Comparison of ENCODE assay signal across 8 cellular contexts in genomic region chr10:115093776-115094361, GRCh38. TPM values are rescaled to one million over a fixed set of nuclear protein-coding genes. Genes with fewer than 3 reads are reported as not detected.
DNase-seq lines count a peak whose midpoint lies in the region; ATAC-seq and TF ChIP-seq lines count a peak whose summit lies in the region.

No MANE protein-coding gene starts in this region.

- peaks cover 34% of the 10 kb centered on the region for H3K27me3 Mint-ChIP-seq in mesothelial cell of epicardium (ENCODE audit: low read depth)

- H3K27ac Mint-ChIP-seq in mesothelial cell of epicardium, result no peak overlapping the region

- H3K4me3 Mint-ChIP-seq in mesothelial cell of epicardium, result peak overlapping the region; percentile 77

- peaks cover 27% of the 10 kb centered on the region for H3K4me1 Mint-ChIP-seq in mesothelial cell of epicardium

- TF ChIP-seq CTCF in dorsolateral prefrontal cortex (IDR thresholded peaks at IDR 0.05 in 54 of 56, conservative IDR thresholded peaks at IDR 0.05 in 2 of 56; ENCODE audit: low read depth in 1 of 56, partially characterized antibody in 56 of 56) (peak in 1 of 56 donors; percentile 10), mesothelial cell of epicardium (IDR thresholded peaks at IDR 0.05; ENCODE audit: unreplicated experiment) (no peak)

- intact Hi-C loops in Right ventricle myocardium inferior (cut with DNase I), result no loop called here
- intact Hi-C loops in cardiac septum (cut with DNase I), result loop anchor here (5.0 to 10.0 kb wide), 3 partner anchors 119 to 219 kb away; no protein-coding TSS in a partner anchor
- intact Hi-C loops in dorsolateral prefrontal cortex (cut with DNase I), result loop anchor here in 1 of 2 donors (2.0 kb wide), 1 partner anchor 67 kb away; no protein-coding TSS in a partner anchor

- no peaks in the 10 kb centered on the region for H3K36me3 Mint-ChIP-seq in mesothelial cell of epicardium

- peaks cover 0 to 46% (median 7%) of the 10 kb centered on the region in 45 donors for H3K27me3 ChIP-seq in dorsolateral prefrontal cortex

- H3K9me3 Mint-ChIP-seq in mesothelial cell of epicardium, result no peaks in the 10 kb centered on the region

- peak overlapping the region in 55 of 59 donors; percentile 9 to 94 (median 82) for H3K27ac ChIP-seq in dorsolateral prefrontal cortex

- no peak for DNase-seq in Right ventricle myocardium inferior (ENCODE audit: missing footprints)
- no peak for DNase-seq in cardiac septum (ENCODE audit: low spot score)
- peak; percentile 18 for DNase-seq in NCI-H526 treated with DMSO at 0.1 percent for 48 hours (lab: John Stamatoyannopoulos, UW)
- peak in 2 of 10 donors; percentile 8 to 49 for DNase-seq in dorsolateral prefrontal cortex
- peak in 1 of 2 experiments; percentile 21 for DNase-seq in mesothelial cell of epicardium (ENCODE audit: low spot score in 2 of 2, unreplicated experiment in 2 of 2)
- DNase-seq in NCI-H2081 treated with DMSO at 0.1 percent for 48 hours (lab: John Stamatoyannopoulos, UW), result no peak
- no peak for DNase-seq in SKM-1 (lab: John Stamatoyannopoulos, UW; ENCODE audit: unreplicated experiment)

- peak; percentile 52 for ATAC-seq in Right ventricle myocardium inferior
- peak; percentile 47 for ATAC-seq in HG02678 (IDR thresholded peaks at IDR 0.05; ENCODE audit: unreplicated experiment)

- H3K4me3 ChIP-seq in dorsolateral prefrontal cortex, result peak overlapping the region; percentile 49 to 83 (median 70)

RNA-seq across cellular contexts. Expression of gene ATRNL1, which starts 0.7 kb away (rescaled TPM):
- total RNA-seq in Right ventricle myocardium inferior (0.41 TPM), cardiac septum (25.8 TPM), dorsolateral prefrontal cortex (1,000 to 10,000 TPM in 8 of 120 experiments, 100 to 1,000 TPM in 112; 285 to 1,269 (median 765) TPM), mesothelial cell of epicardium (39.5 to 43.4 TPM (median 39.6 TPM) in 3 replicates)

Comparison
In these comparisons a context has a peak if more than half of its experiments do, and no peak if none do; other contexts are left out.
1. RNA of gene ATRNL1, which starts 0.7 kb away (total RNA-seq): 285 to 1,269 TPM in dorsolateral prefrontal cortex, 39.5 to 43.4 TPM in mesothelial cell of epicardium and 25.8 TPM in cardiac septum (single experiment); 0.41 TPM in Right ventricle myocardium inferior (single experiment); every median in the first group is over 10 times any median in the second.